ENCODE assay signal across 26 cellular contexts in the genomic region with DNA sequence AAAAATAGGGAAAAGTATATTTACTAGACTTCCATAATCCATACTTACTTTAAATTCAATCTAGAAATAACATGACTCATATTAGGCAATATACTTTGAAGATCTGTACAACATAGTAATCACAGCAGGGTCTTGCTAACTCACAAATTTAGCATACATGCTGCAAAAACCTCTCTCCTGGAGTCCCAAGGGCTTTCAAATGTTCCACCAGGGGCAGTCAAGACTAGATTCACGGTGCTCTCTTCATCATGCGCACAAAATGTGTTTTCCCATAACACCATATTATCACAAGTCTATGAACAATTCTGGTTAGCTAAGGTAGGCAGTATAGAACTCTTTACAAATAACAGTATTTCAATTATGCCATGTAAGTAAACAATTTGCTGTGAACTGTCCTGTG.
"Had no signal": no experiment of that assay in that cellular context is flagged by ENCODE, and none has a peak within 500 bp of the region (broad histone marks: within the 10 kb centered on the region; RNA-seq: fewer than 3 reads in every experiment).

No MANE protein-coding gene starts in this region.

- H3K4me3 ChIP-seq: body of pancreas, esophagus muscularis mucosa, gastrocnemius medialis, left lung, sigmoid colon, thoracic aorta, vagina had no signal

- H3K27ac Mint-ChIP-seq: activated naive CD4-positive, alpha-beta T cell treated with anti-CD3 and anti-CD28 coated beads for 36 hours; activated naive CD8-positive, alpha-beta T cell treated with anti-CD3 and anti-CD28 coated beads, Interleukin-2, amount 10 ng/mL, durations not matched to agents 7 days and 5 days; naive thymus-derived CD4-positive, alpha-beta T cell; type B pancreatic cell; WTC11 had no signal

- H3K27me3 ChIP-seq: body of pancreas, esophagus muscularis mucosa, gastrocnemius medialis, left lung, sigmoid colon, vagina had no signal

- H3K4me1 Mint-ChIP-seq: activated naive CD8-positive, alpha-beta T cell treated with anti-CD3 and anti-CD28 coated beads, Interleukin-2, amount 10 ng/mL, durations not matched to agents 7 days and 5 days; naive thymus-derived CD4-positive, alpha-beta T cell; neural crest cell; WTC11 had no signal

- DNase-seq: activated CD4-positive, alpha-beta T cell treated with anti-CD3 and anti-CD28 coated beads, Interleukin-2, amount 50 U/mL, for 48 hours; activated effector memory CD4-positive, alpha-beta T cell treated with Interleukin-2 at 50 U/mL for 16 hours; activated naive CD4-positive, alpha-beta T cell treated with anti-CD3 and anti-CD28 coated beads for 36 hours; activated naive CD8-positive, alpha-beta T cell treated with anti-CD3 and anti-CD28 coated beads, Interleukin-2, amount 10 ng/mL, durations not matched to agents 7 days and 5 days; activated T-cell treated with anti-CD3 and anti-CD28 coated beads, Interleukin-2, amount 50 U/mL, for 48 hours; amygdala; body of pancreas; caudate nucleus; effector memory CD4-positive, alpha-beta T cell; gastrocnemius medialis; hippocampal formation; kidney glomerular epithelial cell; left lung; naive thymus-derived CD4-positive, alpha-beta T cell; posterior cingulate gyrus; sigmoid colon; stimulated activated CD4-positive, alpha-beta T cell treated with anti-CD3 and anti-CD28 coated beads, Interleukin-4, amount 100 ng/mL, for 24 hours; stimulated activated naive CD4-positive, alpha-beta T cell treated with Interleukin-2 at 50 U/mL for 16 hours; T-helper 9 cell had no signal

- H3K36me3 ChIP-seq: gastrocnemius medialis, left lung, thoracic aorta, vagina had no signal

- H3K27me3 Mint-ChIP-seq: activated naive CD8-positive, alpha-beta T cell treated with anti-CD3 and anti-CD28 coated beads, Interleukin-2, amount 10 ng/mL, durations not matched to agents 7 days and 5 days; naive thymus-derived CD4-positive, alpha-beta T cell; type B pancreatic cell had no signal

- H3K4me1 ChIP-seq: esophagus muscularis mucosa, gastrocnemius medialis, left lung, sigmoid colon, vagina had no signal

- ATAC-seq: body of pancreas; gastrocnemius medialis; left lung; naive thymus-derived CD4-positive, alpha-beta T cell; WTC11 had no signal

- H3K9me3 ChIP-seq: body of pancreas, esophagus muscularis mucosa, gastrocnemius medialis, left lung, sigmoid colon, thoracic aorta, vagina had no signal

- H3K27ac ChIP-seq: body of pancreas, esophagus muscularis mucosa, gastrocnemius medialis, left lung, sigmoid colon, thoracic aorta, vagina had no signal

- H3K4me3 Mint-ChIP-seq: activated naive CD4-positive, alpha-beta T cell treated with anti-CD3 and anti-CD28 coated beads for 36 hours; activated naive CD8-positive, alpha-beta T cell treated with anti-CD3 and anti-CD28 coated beads, Interleukin-2, amount 10 ng/mL, durations not matched to agents 7 days and 5 days; naive thymus-derived CD4-positive, alpha-beta T cell; neural crest cell; type B pancreatic cell; WTC11 had no signal

- FAIRE-seq: endothelial cell of umbilical vein had no signal

- H3K9me3 Mint-ChIP-seq: activated naive CD4-positive, alpha-beta T cell treated with anti-CD3 and anti-CD28 coated beads for 36 hours; activated naive CD8-positive, alpha-beta T cell treated with anti-CD3 and anti-CD28 coated beads, Interleukin-2, amount 10 ng/mL, durations not matched to agents 7 days and 5 days; naive thymus-derived CD4-positive, alpha-beta T cell; neural crest cell; type B pancreatic cell; WTC11 had no signal
